Comparison of ENCODE assay signal across 11 cellular contexts in genomic region chr17:19032377-19032988, GRCh38. TPM values are rescaled to one million over a fixed set of nuclear protein-coding genes. Genes with fewer than 3 reads are reported as not detected.
DNase-seq lines count a peak whose midpoint lies in the region; ATAC-seq, FAIRE-seq and TF ChIP-seq lines count a peak whose summit lies in the region.
"Not testable (repeated sequence)": the region's sequence is repeated elsewhere in the genome, so short reads cannot be mapped to it uniquely, and the experiment has no call there.
"Had no signal": no experiment of that assay in that cellular context is flagged by ENCODE, and none has a peak within 500 bp of the region (broad histone marks: within the 10 kb centered on the region; RNA-seq: fewer than 3 reads in every experiment).

No MANE protein-coding gene starts in this region.

- not testable (repeated sequence) for H3K4me3 Mint-ChIP-seq in CD4-positive, alpha-beta T cell; activated T-helper 17 cell treated with anti-CD3 and anti-CD28 coated beads, Interleukin-2, amount 50 U/mL, for 72 hours

- peak; percentile 98 for FAIRE-seq in HTR-8/SVneo (lab: Jason Lieb, UNC)
- FAIRE-seq in pancreas (lab: Jason Lieb, UNC), result not testable (repeated sequence)

- H3K36me3 Mint-ChIP-seq in CD4-positive, alpha-beta T cell (ENCODE audit: low read depth); activated T-helper 17 cell treated with anti-CD3 and anti-CD28 coated beads, Interleukin-2, amount 50 U/mL, for 72 hours (ENCODE audit: low read depth): not testable (repeated sequence)

- CTCF ChIA-PET in CD4-positive, alpha-beta T cell (lab: Charles Lee), result not testable (repeated sequence)

- not testable (repeated sequence) for H3K27ac Mint-ChIP-seq in CD4-positive, alpha-beta T cell; activated T-helper 17 cell treated with anti-CD3 and anti-CD28 coated beads, Interleukin-2, amount 50 U/mL, for 72 hours

- H3K27ac ChIP-seq in CD4-positive, alpha-beta T cell (ENCODE audit: low read depth, low read length); pancreas: not testable (repeated sequence)

- H3K4me3 ChIP-seq in pancreas, result not testable (repeated sequence)

- not testable (repeated sequence) for H3K9me3 ChIP-seq in CD4-positive, alpha-beta T cell (ENCODE audit: control insufficient read depth, low read length); pancreas

- WGBS in pancreas, 2 donors, result 60% methylated on average over 1 of the region's 24 CpGs; no CpG with 5 or more reads in 1 of the 2 donors

- not testable (repeated sequence) for H3K36me3 ChIP-seq in pancreas

- POLR2A ChIA-PET in CD4-positive, alpha-beta T cell (lab: Charles Lee), result not testable (repeated sequence)

- not testable (repeated sequence) for H3K9me3 Mint-ChIP-seq in CD4-positive, alpha-beta T cell; activated T-helper 17 cell treated with anti-CD3 and anti-CD28 coated beads, Interleukin-2, amount 50 U/mL, for 72 hours

- peak; percentile 99 for ATAC-seq in CD4-positive, alpha-beta T cell (ENCODE audit: poor library complexity)
- ATAC-seq in GM19324 (IDR thresholded peaks at IDR 0.05; ENCODE audit: low FRiP score, unreplicated experiment) (peak; percentile 40), GM21723 (IDR thresholded peaks at IDR 0.05; ENCODE audit: unreplicated experiment) (peak; percentile 48), HG02973 (IDR thresholded peaks at IDR 0.05; ENCODE audit: unreplicated experiment) (peak; percentile 37), left ventricle myocardium superior (peak; percentile 90), pancreas (peak; percentile 91 to 97 (median 94))
- ATAC-seq in activated T-helper 17 cell treated with anti-CD3 and anti-CD28 coated beads, Interleukin-2, amount 50 U/mL, for 72 hours (replicated peaks), result peak; percentile 92

- intact Hi-C loops in CD4-positive, alpha-beta T cell (cut with DNase I, micrococcal nuclease); left ventricle myocardium superior (cut with micrococcal nuclease); pancreas (cut with DNase I): not testable (repeated sequence)

- not testable (repeated sequence) for H3K27me3 ChIP-seq in CD4-positive, alpha-beta T cell (ENCODE audit: control insufficient read depth, insufficient read depth, low read length); pancreas

- H3K4me1 ChIP-seq in pancreas, result not testable (repeated sequence)

- DNase-seq in CD4-positive, alpha-beta T cell; HTR-8/SVneo (ENCODE audit: insufficient read length, low spot score); left ventricle myocardium superior; pancreas: not testable (repeated sequence)

- TF ChIP-seq CTCF in CD4-positive, alpha-beta T cell (IDR thresholded peaks at IDR 0.05); pancreas (IDR thresholded peaks at IDR 0.05): not testable (repeated sequence)

- not testable (repeated sequence) for H3K4me1 Mint-ChIP-seq in CD4-positive, alpha-beta T cell (ENCODE audit: low read depth); activated T-helper 17 cell treated with anti-CD3 and anti-CD28 coated beads, Interleukin-2, amount 50 U/mL, for 72 hours

- not testable (repeated sequence) for H3K27me3 Mint-ChIP-seq in CD4-positive, alpha-beta T cell; activated T-helper 17 cell treated with anti-CD3 and anti-CD28 coated beads, Interleukin-2, amount 50 U/mL, for 72 hours

RNA-seq across cellular contexts. Expression of gene GRAP, which starts 14.3 kb away (rescaled TPM):
- total RNA-seq in CD4-positive, alpha-beta T cell, result 10 to 100 TPM; 20.1 to 20.4 TPM
- 10 to 100 TPM; 13.1 to 14.4 TPM for total RNA-seq in activated T-helper 17 cell treated with anti-CD3 and anti-CD28 coated beads, Interleukin-2, amount 50 U/mL, for 72 hours
- total RNA-seq in left ventricle myocardium superior, result 2.2 TPM
- total RNA-seq in pancreas, result 1 to 10 TPM in 2 of 6 donors, under 1 TPM in 4; 0.38 to 1.5 (median 0.56) TPM
- polyA plus RNA-seq in pancreas, result 1 to 10 TPM; 1.5 to 2.3 TPM
- total RNA-seq: LHCN-M2, mammary epithelial cell had no signal
- polyA plus RNA-seq: mammary epithelial cell had no signal

RNA-seq across cellular contexts. Expression of gene FAM83G, which starts 27.9 kb away (rescaled TPM):
- total RNA-seq in CD4-positive, alpha-beta T cell, result 1 to 10 TPM; 2.9 to 3.0 TPM
- total RNA-seq in activated T-helper 17 cell treated with anti-CD3 and anti-CD28 coated beads, Interleukin-2, amount 50 U/mL, for 72 hours, result 10 to 100 TPM; 15.9 to 22.6 TPM
- total RNA-seq in left ventricle myocardium superior (2.3 TPM), pancreas (10 to 100 TPM in 2 of 6 donors, 1 to 10 TPM in 4; 5.6 to 10.8 (median 7.5) TPM)
- 10 to 100 TPM; 10.4 to 12.9 TPM for polyA plus RNA-seq in pancreas
- polyA plus RNA-seq: neural cell had no signal

Comparison
In these comparisons a context has a peak if more than half of its experiments do, and no peak if none do; other contexts are left out.
1. ATAC-seq: peak in every context shown above with its lines; median percentile 99 in CD4-positive, alpha-beta T cell; 94 in pancreas; 92 in activated T-helper 17 cell treated with anti-CD3 and anti-CD28 coated beads, Interleukin-2, amount 50 U/mL, for 72 hours; 90 in left ventricle myocardium superior; 48 in GM21723; 40 in GM19324; 37 in HG02973.